In genomic region chr4:10108391-10108790, GRCh38 we compare ENCODE assay signal across 8 cellular contexts. TPM values are rescaled to one million over a fixed set of nuclear protein-coding genes. Genes with fewer than 3 reads are reported as not detected.
DNase-seq lines count a peak whose midpoint lies in the region; ATAC-seq lines count a peak whose summit lies in the region.

No MANE protein-coding gene starts in this region.

- H3K36me3 Mint-ChIP-seq in activated CD4-positive, alpha-beta T cell treated with anti-CD3 and anti-CD28 coated beads for 36 hours (ENCODE audit: low read depth), result peaks cover 85% of the 10 kb centered on the region

- DNase-seq in activated CD4-positive, alpha-beta T cell treated with anti-CD3 and anti-CD28 coated beads for 36 hours, result no peak
- DNase-seq in activated CD4-positive, alpha-beta T cell treated with anti-CD3 and anti-CD28 coated beads for 1 hour, result no peak
- DNase-seq in astrocyte of the hippocampus (ENCODE audit: low read depth, low spot score) (peak; percentile 34), left lobe of liver (ENCODE audit: low spot score) (no peak), substantia nigra (lab: John Stamatoyannopoulos, UW) (peak in 1 of 49 donors; percentile 17), NCI-H2196 treated with DMSO at 0.1 percent for 48 hours (lab: John Stamatoyannopoulos, UW; ENCODE audit: unreplicated experiment) (no peak)

- ATAC-seq in activated CD4-positive, alpha-beta T cell treated with anti-CD3 and anti-CD28 coated beads for 36 hours, result no peak
- ATAC-seq in left lobe of liver, result peak; percentile 61
- ATAC-seq in HG02678 (IDR thresholded peaks at IDR 0.05; ENCODE audit: unreplicated experiment), result no peak
- ATAC-seq in HG02623 (IDR thresholded peaks at IDR 0.05; ENCODE audit: unreplicated experiment), result no peak

- H3K27ac ChIP-seq in substantia nigra (ENCODE audit: low read depth, low read length, poor library complexity, severe bottlenecking), result peak overlapping the region; percentile 33

- H3K4me3 Mint-ChIP-seq in activated CD4-positive, alpha-beta T cell treated with anti-CD3 and anti-CD28 coated beads for 36 hours, result no peak overlapping the region

- no peaks in the 10 kb centered on the region for H3K9me3 Mint-ChIP-seq in activated CD4-positive, alpha-beta T cell treated with anti-CD3 and anti-CD28 coated beads for 36 hours (ENCODE audit: low read depth)

- POLR2A ChIA-PET in activated CD4-positive, alpha-beta T cell treated with anti-CD3 and anti-CD28 coated beads for 36 hours (lab: Charles Lee), result interaction anchor here (0.6 to 6.2 kb wide), 4 partner anchors 9 to 18 kb away, joined by 3 to 47 read pairs (median 6); partner anchors contain the start of gene WDR1

- H3K27ac Mint-ChIP-seq in activated CD4-positive, alpha-beta T cell treated with anti-CD3 and anti-CD28 coated beads for 36 hours, result peak overlapping the region; percentile 85

- intact Hi-C loops in activated CD4-positive, alpha-beta T cell treated with anti-CD3 and anti-CD28 coated beads for 36 hours (cut with DNase I, micrococcal nuclease), result no loop called here

- CTCF ChIA-PET in activated CD4-positive, alpha-beta T cell treated with anti-CD3 and anti-CD28 coated beads for 36 hours (lab: Charles Lee), result interaction anchor here (1.1 to 1.2 kb wide), 3 partner anchors 9 to 19 kb away, joined by 3 to 6 read pairs (median 3); partner anchors contain the start of gene WDR1

- peaks cover 99% of the 10 kb centered on the region for H3K4me1 Mint-ChIP-seq in activated CD4-positive, alpha-beta T cell treated with anti-CD3 and anti-CD28 coated beads for 36 hours

- H3K27me3 Mint-ChIP-seq in activated CD4-positive, alpha-beta T cell treated with anti-CD3 and anti-CD28 coated beads for 36 hours, result no peaks in the 10 kb centered on the region

RNA-seq across cellular contexts. Expression of gene WDR1, which starts 8.2 kb away (rescaled TPM):
- total RNA-seq in activated CD4-positive, alpha-beta T cell treated with anti-CD3 and anti-CD28 coated beads for 36 hours, result 100 to 1,000 TPM; 308 to 354 TPM
- total RNA-seq in left lobe of liver, result 69.5 TPM
